In genomic region chr13:39362652-39363390, GRCh38 we compare ENCODE assay signal across 25 cellular contexts.
DNase-seq lines count a peak whose midpoint lies in the region; ATAC-seq and TF ChIP-seq lines count a peak whose summit lies in the region.
"Had no signal": no experiment of that assay in that cellular context is flagged by ENCODE, and none has a peak within 500 bp of the region (broad histone marks: within the 10 kb centered on the region; RNA-seq: fewer than 3 reads in every experiment).

No MANE protein-coding gene starts in this region.

- no peak for ATAC-seq in GM19463 (IDR thresholded peaks at IDR 0.05; ENCODE audit: unreplicated experiment)
- ATAC-seq in stimulated activated naive CD8-positive, alpha-beta T cell treated with anti-CD3 and anti-CD28 coated beads, Interleukin-15, amount 100 ng/mL, for 72 hours = no peak
- ATAC-seq: activated T-cell treated with anti-CD3 and anti-CD28 coated beads, Interleukin-2, amount 50 U/mL, for 4 hours; esophagus mucosa; GM12878; naive thymus-derived CD4-positive, alpha-beta T cell had no signal

- peak overlapping the region; percentile 58 for H3K27ac Mint-ChIP-seq in neural progenitor cell
- H3K27ac Mint-ChIP-seq in stimulated activated naive CD8-positive, alpha-beta T cell treated with anti-CD3 and anti-CD28 coated beads, Interleukin-15, amount 100 ng/mL, for 72 hours = no peak overlapping the region
- H3K27ac Mint-ChIP-seq: CD8-positive, alpha-beta memory T cell; memory B cell; naive thymus-derived CD4-positive, alpha-beta T cell had no signal

- H3K4me1 ChIP-seq in neural progenitor cell = peaks cover 20% of the 10 kb centered on the region
- H3K4me1 ChIP-seq: parathyroid adenoma had no signal

- TF ChIP-seq CTCF in AG10803 (conservative IDR thresholded peaks at IDR 0.05; ENCODE audit: low read length) (no peak), neural progenitor cell (IDR thresholded peaks at IDR 0.05) (no peak)

- DNase-seq in AG10803 (ENCODE audit: low read depth) = peak; percentile 14
- peak; percentile 26 for DNase-seq in HT1080 (ENCODE audit: low read depth)
- peak in 2 of 61 donors; percentile 2 to 37 for DNase-seq in caudate nucleus (lab: John Stamatoyannopoulos, UW)
- DNase-seq in neural progenitor cell (ENCODE audit: low spot score) = peak; percentile 67
- no peak for DNase-seq in NCI-H1105 (lab: John Stamatoyannopoulos, UW)
- no peak for DNase-seq in stimulated activated naive CD8-positive, alpha-beta T cell treated with anti-CD3 and anti-CD28 coated beads, Interleukin-15, amount 100 ng/mL, for 72 hours
- DNase-seq: activated CD4-positive, CD25-positive, alpha-beta regulatory T cell treated with anti-CD3 and anti-CD28 coated beads, Interleukin-2, amount 50 U/mL, for 72 hours; activated naive CD4-positive, alpha-beta T cell treated with Interleukin-2 at 50 U/mL for 16 hours; activated T-cell treated with anti-CD3 and anti-CD28 coated beads, Interleukin-2, amount 50 U/mL, for 4 hours; AML-193; CD8-positive, alpha-beta memory T cell; DMS53; KG1; kidney; naive thymus-derived CD4-positive, alpha-beta T cell; NCI-H1694; NCI-H2171; T1000 had no signal

- no peak overlapping the region for H3K4me2 ChIP-seq in neural progenitor cell

- H3K9ac ChIP-seq in neural progenitor cell = no peak overlapping the region
- H3K9ac ChIP-seq: parathyroid adenoma had no signal

- peaks cover 35% of the 10 kb centered on the region for H3K9me3 Mint-ChIP-seq in neural progenitor cell
- no peaks in the 10 kb centered on the region for H3K9me3 Mint-ChIP-seq in stimulated activated naive CD8-positive, alpha-beta T cell treated with anti-CD3 and anti-CD28 coated beads, Interleukin-15, amount 100 ng/mL, for 72 hours
- H3K9me3 Mint-ChIP-seq: central memory CD8-positive, alpha-beta T cell had no signal

- H3K4me3 Mint-ChIP-seq in neural progenitor cell = peak overlapping the region; percentile 4
- H3K4me3 Mint-ChIP-seq in stimulated activated naive CD8-positive, alpha-beta T cell treated with anti-CD3 and anti-CD28 coated beads, Interleukin-15, amount 100 ng/mL, for 72 hours = no peak overlapping the region
- H3K4me3 Mint-ChIP-seq: activated T-cell treated with anti-CD3 and anti-CD28 coated beads, Interleukin-2, amount 50 U/mL, for 4 hours; CD8-positive, alpha-beta memory T cell; central memory CD8-positive, alpha-beta T cell; memory B cell; naive thymus-derived CD4-positive, alpha-beta T cell had no signal

- H3K36me3 ChIP-seq in neural progenitor cell = no peaks in the 10 kb centered on the region

- no peaks in the 10 kb centered on the region for H4K20me1 ChIP-seq in neural progenitor cell (ENCODE audit: low read depth)

- H3K4me1 Mint-ChIP-seq in neural progenitor cell = peaks cover 41% of the 10 kb centered on the region
- no peaks in the 10 kb centered on the region for H3K4me1 Mint-ChIP-seq in stimulated activated naive CD8-positive, alpha-beta T cell treated with anti-CD3 and anti-CD28 coated beads, Interleukin-15, amount 100 ng/mL, for 72 hours
- H3K4me1 Mint-ChIP-seq: CD8-positive, alpha-beta memory T cell; central memory CD8-positive, alpha-beta T cell; memory B cell; naive thymus-derived CD4-positive, alpha-beta T cell had no signal

- H3K27ac ChIP-seq in caudate nucleus (ENCODE audit: low read depth, low read length) = peak overlapping the region; percentile 11
- no peak overlapping the region for H3K27ac ChIP-seq in neural progenitor cell
- H3K27ac ChIP-seq: parathyroid adenoma, RWPE1 had no signal

- no peak overlapping the region for H3K4me3 ChIP-seq in AG10803 (ENCODE audit: low read length)
- H3K4me3 ChIP-seq in neural progenitor cell = no peak overlapping the region
- H3K4me3 ChIP-seq: GM12878 had no signal

- no peak overlapping the region for H2AFZ ChIP-seq in neural progenitor cell (replicated peaks)
- H2AFZ ChIP-seq: parathyroid adenoma had no signal

- peaks cover 2% of the 10 kb centered on the region for H3K27me3 Mint-ChIP-seq in neural progenitor cell (ENCODE audit: insufficient read depth, low read depth)
- H3K27me3 Mint-ChIP-seq in stimulated activated naive CD8-positive, alpha-beta T cell treated with anti-CD3 and anti-CD28 coated beads, Interleukin-15, amount 100 ng/mL, for 72 hours = peaks cover under 1% of the 10 kb centered on the region

- peaks cover 30% of the 10 kb centered on the region for H3K36me3 Mint-ChIP-seq in neural progenitor cell
- H3K36me3 Mint-ChIP-seq: CD8-positive, alpha-beta memory T cell; memory B cell; naive thymus-derived CD4-positive, alpha-beta T cell had no signal

- H3K79me2 ChIP-seq in neural progenitor cell (ENCODE audit: low read depth) = no peaks in the 10 kb centered on the region
- H3K79me2 ChIP-seq: parathyroid adenoma had no signal

- H3K27me3 ChIP-seq in neural progenitor cell = no peaks in the 10 kb centered on the region

- H3K9me3 ChIP-seq in neural progenitor cell (ENCODE audit: low read depth) = no peaks in the 10 kb centered on the region

- H3F3A ChIP-seq in neural progenitor cell (ENCODE audit: low read depth) = peaks cover 10% of the 10 kb centered on the region

Comparison
In these comparisons a context has a peak if more than half of its experiments do, and no peak if none do; other contexts are left out.
1. DNase-seq: peak in AG10803 (single experiment), HT1080 (single experiment) and neural progenitor cell (single experiment); none in NCI-H1105 (single experiment) and stimulated activated naive CD8-positive, alpha-beta T cell treated with anti-CD3 and anti-CD28 coated beads, Interleukin-15, amount 100 ng/mL, for 72 hours (0 of 2).